12 cellular contexts compared by ENCODE assay signal in the genomic region with DNA sequence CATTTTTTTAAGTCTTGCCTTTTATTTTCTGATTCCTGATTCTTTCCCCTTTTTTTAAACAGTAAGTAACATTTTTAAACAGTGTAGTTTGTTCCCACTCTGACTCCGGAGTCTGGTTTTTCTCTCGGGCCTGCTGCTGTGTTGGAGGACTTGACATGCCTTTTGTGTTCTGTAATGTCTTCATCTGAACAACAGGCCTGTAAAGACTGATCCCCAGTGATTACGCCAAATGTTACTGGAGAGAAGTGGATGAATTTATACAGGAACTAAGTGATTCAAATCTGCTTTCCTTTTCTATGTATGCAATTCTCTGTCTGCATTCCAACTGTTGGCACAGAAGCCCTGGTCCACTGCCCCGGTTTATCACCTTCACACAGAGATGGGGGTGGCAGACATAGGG. TPM values are rescaled to one million over a fixed set of nuclear protein-coding genes. Genes with fewer than 3 reads are reported as not detected.
DNase-seq lines count a peak whose midpoint lies in the region; ATAC-seq and TF ChIP-seq lines count a peak whose summit lies in the region.
"Had no signal": no experiment of that assay in that cellular context is flagged by ENCODE, and none has a peak within 500 bp of the region (broad histone marks: within the 10 kb centered on the region; RNA-seq: fewer than 3 reads in every experiment).

No MANE protein-coding gene starts in this region.

- H3K27me3 Mint-ChIP-seq in CD14-positive monocyte (ENCODE audit: low read depth in 3 of 3) (peaks cover 2 to 11% (median 4%) of the 10 kb centered on the region in 3 donors), nephron (ENCODE audit: low read depth) (peaks cover 26% of the 10 kb centered on the region)
- H3K27me3 Mint-ChIP-seq in activated T-helper 17 cell treated with anti-CD3 and anti-CD28 coated beads, Interleukin-2, amount 50 U/mL, for 72 hours = peaks cover 11% of the 10 kb centered on the region

- H3K4me3 Mint-ChIP-seq in CD14-positive monocyte (no peak overlapping the region), nephron (no peak overlapping the region)
- peak overlapping the region; percentile 70 for H3K4me3 Mint-ChIP-seq in activated T-helper 17 cell treated with anti-CD3 and anti-CD28 coated beads, Interleukin-2, amount 50 U/mL, for 72 hours

- peaks cover 0 to 18% (median 0%) of the 10 kb centered on the region in 4 donors for H3K27me3 ChIP-seq in esophagus squamous epithelium

- H3K9me3 Mint-ChIP-seq in CD14-positive monocyte = no peaks in the 10 kb centered on the region
- no peaks in the 10 kb centered on the region for H3K9me3 Mint-ChIP-seq in activated T-helper 17 cell treated with anti-CD3 and anti-CD28 coated beads, Interleukin-2, amount 50 U/mL, for 72 hours
- H3K9me3 Mint-ChIP-seq in nephron = no peaks in the 10 kb centered on the region

- H3K27ac ChIP-seq in esophagus squamous epithelium = peak overlapping the region in 3 of 4 donors; percentile 7 to 63 (median 25)

- intact Hi-C loops in CD14-positive monocyte (cut with micrococcal nuclease) = no loop called here
- intact Hi-C loops in esophagus squamous epithelium (cut with DNase I) = no loop called here

- H3K27ac Mint-ChIP-seq in CD14-positive monocyte = peak overlapping the region in 4 of 7 donors; percentile 30 to 67 (median 50)
- peak overlapping the region; percentile 89 for H3K27ac Mint-ChIP-seq in activated T-helper 17 cell treated with anti-CD3 and anti-CD28 coated beads, Interleukin-2, amount 50 U/mL, for 72 hours
- H3K27ac Mint-ChIP-seq in nephron = peak overlapping the region in 2 of 3 experiments; percentile 13 to 33

- WGBS in esophagus squamous epithelium, 2 donors = 31 to 48% methylated on average over 4 of the region's 4 CpGs

- H3K4me1 ChIP-seq in esophagus squamous epithelium = peaks cover 12 to 41% (median 15%) of the 10 kb centered on the region in 3 donors

- H3K36me3 ChIP-seq in esophagus squamous epithelium = no peaks in the 10 kb centered on the region

- no peak for ATAC-seq in activated T-helper 17 cell treated with anti-CD3 and anti-CD28 coated beads, Interleukin-2, amount 50 U/mL, for 72 hours (replicated peaks)
- ATAC-seq in HG03025 (IDR thresholded peaks at IDR 0.05; ENCODE audit: low FRiP score, unreplicated experiment) (no peak), GM18861 (IDR thresholded peaks at IDR 0.05; ENCODE audit: unreplicated experiment) (no peak)

- H3K4me3 ChIP-seq in esophagus squamous epithelium = no peak overlapping the region

- H3K4me1 Mint-ChIP-seq in CD14-positive monocyte = peaks cover 40% of the 10 kb centered on the region
- H3K4me1 Mint-ChIP-seq in activated T-helper 17 cell treated with anti-CD3 and anti-CD28 coated beads, Interleukin-2, amount 50 U/mL, for 72 hours = peaks cover 24% of the 10 kb centered on the region
- H3K4me1 Mint-ChIP-seq in nephron = peaks cover 49% of the 10 kb centered on the region

- no peak for DNase-seq in CD14-positive monocyte (ENCODE audit: low spot score)
- no peak for DNase-seq in esophagus squamous epithelium (lab: John Stamatoyannopoulos, UW)
- DNase-seq in A172 (ENCODE audit: low spot score) = no peak
- no peak for DNase-seq in activated gamma-delta T cell treated with Interleukin-2 at 50 U/mL for 16 hours
- DNase-seq: activated effector memory CD4-positive, alpha-beta T cell treated with anti-CD3 and anti-CD28 coated beads, Interleukin-2, amount 50 U/mL, for 16 hours; glutamatergic neuron; NCI-H226; stimulated activated CD8-positive, alpha-beta memory T cell treated with anti-CD3 and anti-CD28 coated beads, Interleukin-4, amount 100 ng/mL, for 48 hours had no signal

- no peaks in the 10 kb centered on the region for H3K9me3 ChIP-seq in esophagus squamous epithelium

- peaks cover 0 to 2% of the 10 kb centered on the region in 2 donors for H3K36me3 Mint-ChIP-seq in CD14-positive monocyte
- no peaks in the 10 kb centered on the region for H3K36me3 Mint-ChIP-seq in activated T-helper 17 cell treated with anti-CD3 and anti-CD28 coated beads, Interleukin-2, amount 50 U/mL, for 72 hours (ENCODE audit: low read depth)
- H3K36me3 Mint-ChIP-seq in nephron (ENCODE audit: low read depth) = no peaks in the 10 kb centered on the region

- TF ChIP-seq CTCF in CD14-positive monocyte (IDR thresholded peaks at IDR 0.05) (no peak), esophagus squamous epithelium (IDR thresholded peaks at IDR 0.05) (no peak), nephron (IDR thresholded peaks at IDR 0.05; ENCODE audit: unreplicated experiment in 3 of 3) (no peak)

- no peak for TF ChIP-seq POLR2A in esophagus squamous epithelium (IDR thresholded peaks at IDR 0.05)

RNA-seq across cellular contexts. Expression of gene RMDN2, which starts 54.3 kb away (rescaled TPM):
- 10 to 100 TPM; 10.7 to 14.3 TPM for polyA plus RNA-seq in CD14-positive monocyte
- total RNA-seq in activated T-helper 17 cell treated with anti-CD3 and anti-CD28 coated beads, Interleukin-2, amount 50 U/mL, for 72 hours = 1 to 10 TPM; 1.4 to 2.0 TPM
- total RNA-seq in esophagus squamous epithelium = 1 to 10 TPM; 3.4 to 7.8 (median 4.7) TPM
- 4.5 and 11.3 TPM in 2 replicates for total RNA-seq in A172 (2014; rRNA removed; shearing (Covaris generic))

Comparison
In these comparisons a context has a peak if more than half of its experiments do, and no peak if none do; other contexts are left out.
1. H3K27ac Mint-ChIP-seq: peak in every context shown above with its lines; median percentile 89 in activated T-helper 17 cell treated with anti-CD3 and anti-CD28 coated beads, Interleukin-2, amount 50 U/mL, for 72 hours; 50 in CD14-positive monocyte; 23 in nephron.